ENCODE assay signal across 4 cellular contexts in genomic region chr20:50688256-50688655, GRCh38.
TF ChIP-seq lines count a peak whose summit lies in the region.

No MANE protein-coding gene starts in this region.

TF ChIP-seq in A549, 52 proteins besides CTCF, POLR2A, EP300 and RAD21:
- TF ChIP-seq FOSB (CRISPR knock-in tag; IDR thresholded peaks at IDR 0.05) = no peak
- TF ChIP-seq USF2 (IDR thresholded peaks at IDR 0.05) = no peak
- TF ChIP-seq PHF8 (IDR thresholded peaks at IDR 0.05; ENCODE audit: borderline replicate concordance, low read depth) = no peak
- TF ChIP-seq MAX (IDR thresholded peaks at IDR 0.05) = no peak
- TF ChIP-seq FOSL2 (IDR thresholded peaks at IDR 0.05) = no peak
- peak; percentile 16; the same call in 1 of the 2 replicates for TF ChIP-seq FOSL2 (CRISPR knock-in tag; IDR thresholded peaks at IDR 0.05)
- TF ChIP-seq RNF2 (IDR thresholded peaks at IDR 0.05; ENCODE audit: borderline replicate concordance, low read depth) = no peak
- no peak for TF ChIP-seq ZNF302 (CRISPR knock-in tag; IDR thresholded peaks at IDR 0.05)

TF ChIP-seq in IMR-90, 13 proteins besides CTCF, POLR2A, EP300 and RAD21:
- TF ChIP-seq RFX5 (IDR thresholded peaks at IDR 0.05; ENCODE audit: low read depth, low read length) = no peak
- no peak for TF ChIP-seq USF2 (IDR thresholded peaks at IDR 0.05; ENCODE audit: low read depth, low read length)
- TF ChIP-seq NFE2L2 (IDR thresholded peaks at IDR 0.05; ENCODE audit: low read depth, low read length) = no peak
- no peak for TF ChIP-seq SMC3 (IDR thresholded peaks at IDR 0.05; ENCODE audit: low read depth, low read length)
- no peak for TF ChIP-seq CHD1 (IDR thresholded peaks at IDR 0.05; ENCODE audit: low read depth, low read length)
- no peak for TF ChIP-seq RCOR1 (IDR thresholded peaks at IDR 0.05; ENCODE audit: insufficient replicate concordance, low read length)
- no peak for TF ChIP-seq ELK1 (IDR thresholded peaks at IDR 0.05; ENCODE audit: borderline replicate concordance, low read depth, low read length)
- TF ChIP-seq MXI1 (IDR thresholded peaks at IDR 0.05; ENCODE audit: borderline replicate concordance, low read depth, low read length) = no peak
- no peak for TF ChIP-seq BHLHE40 (IDR thresholded peaks at IDR 0.05; ENCODE audit: low read depth, low read length)
- no peak for TF ChIP-seq FOS (IDR thresholded peaks at IDR 0.05; ENCODE audit: low read depth, low read length)
- no peak for TF ChIP-seq MAZ (IDR thresholded peaks at IDR 0.05; ENCODE audit: borderline replicate concordance, low read depth, low read length)
- no peak for TF ChIP-seq MAFK (IDR thresholded peaks at IDR 0.05; ENCODE audit: low read depth, low read length)

TF ChIP-seq in GM12878, 131 proteins besides CTCF, POLR2A, EP300 and RAD21:
- TF ChIP-seq NFXL1 (IDR thresholded peaks at IDR 0.05; ENCODE audit: borderline replicate concordance) = 0 out of 2 replicates have a peak, but pooled peaks have one; percentile 36
- TF ChIP-seq, protein P1, sequence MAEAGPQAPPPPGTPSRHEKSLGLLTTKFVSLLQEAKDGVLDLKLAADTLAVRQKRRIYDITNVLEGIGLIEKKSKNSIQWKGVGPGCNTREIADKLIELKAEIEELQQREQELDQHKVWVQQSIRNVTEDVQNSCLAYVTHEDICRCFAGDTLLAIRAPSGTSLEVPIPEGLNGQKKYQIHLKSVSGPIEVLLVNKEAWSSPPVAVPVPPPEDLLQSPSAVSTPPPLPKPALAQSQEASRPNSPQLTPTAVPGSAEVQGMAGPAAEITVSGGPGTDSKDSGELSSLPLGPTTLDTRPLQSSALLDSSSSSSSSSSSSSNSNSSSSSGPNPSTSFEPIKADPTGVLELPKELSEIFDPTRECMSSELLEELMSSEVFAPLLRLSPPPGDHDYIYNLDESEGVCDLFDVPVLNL (IDR thresholded peaks at IDR 0.05; ENCODE audit: low read depth, low read length) = no peak
- TF ChIP-seq SKIL (IDR thresholded peaks at IDR 0.05; ENCODE audit: low read depth, poor library complexity, severe bottlenecking) = no peak
- TF ChIP-seq DPF2 (IDR thresholded peaks at IDR 0.05) = no peak
- no peak for TF ChIP-seq JUNB (IDR thresholded peaks at IDR 0.05)
- no peak for TF ChIP-seq MEF2A (IDR thresholded peaks at IDR 0.05; ENCODE audit: insufficient read depth, low read depth, low read length)
- no peak for TF ChIP-seq ZNF687 (IDR thresholded peaks at IDR 0.05)
- TF ChIP-seq ETV6 (conservative IDR thresholded peaks at IDR 0.05 in 1 of 2, IDR thresholded peaks at IDR 0.05 in 1 of 2; ENCODE audit: borderline replicate concordance in 1 of 2, low read depth in 1 of 2) = peak in 1 of 2 experiments; percentile 59; a peak in 1 of 4 replicates

TF ChIP-seq in GM12891, 5 proteins besides CTCF, POLR2A, EP300 and RAD21:
- TF ChIP-seq TAF1 (IDR thresholded peaks at IDR 0.05; ENCODE audit: low read depth, low read length) (no peak), SPI1 (IDR thresholded peaks at IDR 0.05; ENCODE audit: low read depth, low read length) (no peak), POU2F2 (IDR thresholded peaks at IDR 0.05; ENCODE audit: low read depth, low read length) (no peak), PAX5 (IDR thresholded peaks at IDR 0.05; ENCODE audit: insufficient read depth, low read length, severe bottlenecking) (no peak), POLR2AphosphoS5 (IDR thresholded peaks at IDR 0.05; ENCODE audit: low read depth, low read length) (no peak)
